9 cellular contexts compared by ENCODE assay signal in genomic region chr4:102612824-102613366, GRCh38.
DNase-seq lines count a peak whose midpoint lies in the region; ATAC-seq and TF ChIP-seq lines count a peak whose summit lies in the region.
"Had no signal": no experiment of that assay in that cellular context is flagged by ENCODE, and none has a peak within 500 bp of the region (broad histone marks: within the 10 kb centered on the region; RNA-seq: fewer than 3 reads in every experiment).

No MANE protein-coding gene starts in this region.

- peak overlapping the region; percentile 47 for H3K27ac ChIP-seq in upper lobe of right lung

- TF ChIP-seq CTCF in upper lobe of right lung (IDR thresholded peaks at IDR 0.05): no peak

- H3K9me3 Mint-ChIP-seq in immature natural killer cell: no peaks in the 10 kb centered on the region

- H3K4me3 Mint-ChIP-seq in immature natural killer cell: peak overlapping the region; percentile 84 to 91 (median 87)

- H3K27me3 Mint-ChIP-seq in immature natural killer cell (ENCODE audit: low read depth in 3 of 3): peaks cover 5 to 19% (median 13%) of the 10 kb centered on the region in 3 donors

- peak overlapping the region; percentile 91 to 98 (median 96) for H3K27ac Mint-ChIP-seq in immature natural killer cell

- peaks cover 15% of the 10 kb centered on the region for H3K4me1 ChIP-seq in upper lobe of right lung

- H3K4me1 Mint-ChIP-seq in immature natural killer cell: peaks cover 64% of the 10 kb centered on the region in 2 donors

- peaks cover 21 to 52% (median 44%) of the 10 kb centered on the region in 3 donors for H3K36me3 Mint-ChIP-seq in immature natural killer cell

- H3K36me3 ChIP-seq in upper lobe of right lung: peaks cover 93% of the 10 kb centered on the region

- no peaks in the 10 kb centered on the region for H3K9me3 ChIP-seq in upper lobe of right lung

- no peaks in the 10 kb centered on the region for H3K27me3 ChIP-seq in upper lobe of right lung

- intact Hi-C loops in upper lobe of right lung (cut with DNase I): no loop called here

- no peak overlapping the region for H3K4me3 ChIP-seq in upper lobe of right lung

- DNase-seq in activated gamma-delta T cell treated with Interleukin-2 at 50 U/mL for 16 hours: peak; percentile 49
- DNase-seq in activated gamma-delta T cell (lab: John Stamatoyannopoulos, UW): no peak
- DNase-seq in activated CD8-positive, alpha-beta memory T cell treated with anti-CD3 and anti-CD28 coated beads, Interleukin-2, amount 50 U/mL, for 4 hours: peak; percentile 44
- peak; percentile 69 to 76 (median 74) for DNase-seq in immature natural killer cell
- no peak for DNase-seq in upper lobe of right lung
- no peak for DNase-seq in SW480 (ENCODE audit: low spot score)
- DNase-seq: NCI-H2171 had no signal

- ATAC-seq in upper lobe of right lung (peak; percentile 56), HG03280 (IDR thresholded peaks at IDR 0.05; ENCODE audit: unreplicated experiment) (no peak), HG03342 (IDR thresholded peaks at IDR 0.05; ENCODE audit: unreplicated experiment) (no peak)

Comparison
In these comparisons a context has a peak if more than half of its experiments do, and no peak if none do; other contexts are left out.
1. DNase-seq: peak in activated gamma-delta T cell treated with Interleukin-2 at 50 U/mL for 16 hours (single experiment), activated CD8-positive, alpha-beta memory T cell treated with anti-CD3 and anti-CD28 coated beads, Interleukin-2, amount 50 U/mL, for 4 hours (single experiment) and immature natural killer cell (3 of 3); none in activated gamma-delta T cell (single experiment), upper lobe of right lung (single experiment) and SW480 (single experiment).